ENCODE assay signal across 8 cellular contexts in the genomic region with DNA sequence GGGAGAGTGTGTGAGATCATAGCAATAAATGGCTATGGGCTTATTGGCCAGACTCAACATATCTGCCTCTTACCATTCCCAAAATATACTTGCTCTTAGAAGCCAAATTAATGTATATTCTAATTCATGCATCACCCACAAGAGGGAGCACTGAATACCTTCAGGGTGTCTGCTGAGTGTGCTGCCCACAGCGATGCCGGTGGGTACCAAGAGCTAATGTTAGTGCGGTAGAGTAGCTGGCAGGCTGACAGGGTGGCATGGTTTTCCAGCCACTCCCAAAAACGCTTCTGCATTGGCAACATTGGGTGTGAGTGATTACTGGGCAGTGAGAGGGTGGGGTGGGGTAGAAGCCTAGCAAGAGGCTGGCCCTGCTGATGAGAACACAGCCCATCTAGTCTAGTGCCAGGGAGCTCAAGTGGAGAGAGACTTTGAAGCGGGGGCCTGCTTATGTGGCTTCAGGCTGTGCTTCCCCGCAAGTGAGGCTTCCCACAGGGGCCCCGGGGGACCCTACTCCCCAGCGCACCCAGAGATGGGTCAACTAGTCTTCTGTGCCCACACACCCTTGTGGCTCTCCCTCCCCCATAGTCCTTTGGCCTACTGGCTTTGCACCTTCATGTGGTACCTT. TPM values are rescaled to one million over a fixed set of nuclear protein-coding genes. Genes with fewer than 3 reads are reported as not detected.
DNase-seq lines count a peak whose midpoint lies in the region; ATAC-seq, FAIRE-seq and TF ChIP-seq lines count a peak whose summit lies in the region.

No MANE protein-coding gene starts in this region.

- CTCF ChIA-PET in PC-3 (lab: Charles Lee): interaction anchor here (0.6 to 1.6 kb wide), 4 partner anchors 10 to 17 kb away, joined by 3 to 5 read pairs (median 4); no protein-coding TSS in a partner anchor

- H3K27ac ChIP-seq in PC-3 (ENCODE audit: low read length) (no peak overlapping the region), kidney (ENCODE audit: low read depth in 2 of 2, low read length in 2 of 2) (no peak overlapping the region)

- DNase-seq in COLO668 (lab: John Stamatoyannopoulos, UW; ENCODE audit: unreplicated experiment): peak; percentile 28
- peak; percentile 74 for DNase-seq in H7
- DNase-seq in PC-3: peak; percentile 66
- DNase-seq in germinal center (ENCODE audit: low spot score): peak; percentile 52
- no peak for DNase-seq in kidney

- H3K4me3 ChIP-seq in H7 (ENCODE audit: insufficient read depth, low read depth, low read length) (no peak overlapping the region), PC-3 (ENCODE audit: low read length) (no peak overlapping the region), kidney (ENCODE audit: low read length in 2 of 2) (no peak overlapping the region)

- H3K9me3 ChIP-seq in PC-3 (ENCODE audit: low read length) (no peaks in the 10 kb centered on the region), kidney (ENCODE audit: control insufficient read depth in 1 of 2, low read length in 2 of 2) (no peaks in the 10 kb centered on the region)

- no peak overlapping the region for H3K4me2 ChIP-seq in PC-3 (ENCODE audit: low read length)

- H3K9ac ChIP-seq in PC-3 (ENCODE audit: low read length): no peak overlapping the region
- no peak overlapping the region for H3K9ac ChIP-seq in kidney (ENCODE audit: low read length in 2 of 2)

- H3K27me3 ChIP-seq in H7 (ENCODE audit: control insufficient read depth, insufficient read depth, low read length) (peaks cover 3% of the 10 kb centered on the region; the same call in 1 of the 2 replicates), PC-3 (ENCODE audit: low read length) (no peaks in the 10 kb centered on the region)

- no peaks in the 10 kb centered on the region for H3K79me2 ChIP-seq in PC-3 (ENCODE audit: low read length)

- H3K36me3 ChIP-seq in H7 (replicated peaks; ENCODE audit: control insufficient read depth, insufficient read depth, low read length): no peaks in the 10 kb centered on the region
- no peaks in the 10 kb centered on the region for H3K36me3 ChIP-seq in PC-3 (ENCODE audit: low read depth, low read length)
- H3K36me3 ChIP-seq in kidney (ENCODE audit: control insufficient read depth in 1 of 2, insufficient read depth in 2 of 2, low read length in 2 of 2): no peaks in the 10 kb centered on the region

- H3F3A ChIP-seq in PC-3 (ENCODE audit: low read length, unreplicated experiment): no peaks in the 10 kb centered on the region

- ATAC-seq in PC-3 (peak; percentile 51), HG03045 (IDR thresholded peaks at IDR 0.05; ENCODE audit: unreplicated experiment) (no peak), HG02884 (IDR thresholded peaks at IDR 0.05; ENCODE audit: unreplicated experiment) (no peak), HG03175 (IDR thresholded peaks at IDR 0.05; ENCODE audit: unreplicated experiment) (no peak)

- TF ChIP-seq CTCF in PC-3 (conservative IDR thresholded peaks at IDR 0.05; ENCODE audit: low read depth, low read length): peak; percentile 76
- no peak for TF ChIP-seq CTCF in kidney (IDR thresholded peaks at IDR 0.05; ENCODE audit: borderline replicate concordance, extremely low read depth, insufficient read depth)

- no peak for FAIRE-seq in kidney (lab: Jason Lieb, UNC)

- no TSS peak for BruUV-seq in PC-3 (replicated peaks; lab: Mats Ljungman, UMichigan)

- no peaks in the 10 kb centered on the region for H4K20me1 ChIP-seq in PC-3 (ENCODE audit: low read length)

- H3K4me1 ChIP-seq in PC-3 (ENCODE audit: insufficient read depth, low read length): peaks cover 11% of the 10 kb centered on the region
- no peaks in the 10 kb centered on the region for H3K4me1 ChIP-seq in kidney (ENCODE audit: control insufficient read depth in 1 of 2, insufficient read depth in 1 of 2, low read depth in 1 of 2, low read length in 2 of 2)

- POLR2A ChIA-PET in PC-3 (lab: Charles Lee; ENCODE audit: unreplicated experiment): no interaction called here

- intact Hi-C loops in PC-3 (cut with micrococcal nuclease) (loop anchor here (5.0 kb wide), 1 partner anchor 233 kb away; no protein-coding TSS in a partner anchor), kidney (cut with DNase I) (no loop called here)

- no peaks in the 10 kb centered on the region for H3K9me2 ChIP-seq in PC-3 (replicated peaks; ENCODE audit: low read length)

- H2AFZ ChIP-seq in PC-3 (ENCODE audit: low read length): no peak overlapping the region

RNA-seq across cellular contexts. Expression of gene PLEKHD1, which starts 9.2 kb away (rescaled TPM):
- 0.10 and 0.37 TPM in 2 replicates for total RNA-seq in H7 (2014; rRNA removed; shearing (Covaris generic))
- total RNA-seq in PC-3 (2014; rRNA removed): 0.15 and 0.35 TPM in 2 replicates
- 0.25 TPM for total RNA-seq in kidney
- 3.4 TPM for polyA plus RNA-seq in kidney (ENCODE audit: insufficient read depth, low read depth, low replicate concordance)
